Comparison of ENCODE assay signal across 1 cellular context in the genomic region with DNA sequence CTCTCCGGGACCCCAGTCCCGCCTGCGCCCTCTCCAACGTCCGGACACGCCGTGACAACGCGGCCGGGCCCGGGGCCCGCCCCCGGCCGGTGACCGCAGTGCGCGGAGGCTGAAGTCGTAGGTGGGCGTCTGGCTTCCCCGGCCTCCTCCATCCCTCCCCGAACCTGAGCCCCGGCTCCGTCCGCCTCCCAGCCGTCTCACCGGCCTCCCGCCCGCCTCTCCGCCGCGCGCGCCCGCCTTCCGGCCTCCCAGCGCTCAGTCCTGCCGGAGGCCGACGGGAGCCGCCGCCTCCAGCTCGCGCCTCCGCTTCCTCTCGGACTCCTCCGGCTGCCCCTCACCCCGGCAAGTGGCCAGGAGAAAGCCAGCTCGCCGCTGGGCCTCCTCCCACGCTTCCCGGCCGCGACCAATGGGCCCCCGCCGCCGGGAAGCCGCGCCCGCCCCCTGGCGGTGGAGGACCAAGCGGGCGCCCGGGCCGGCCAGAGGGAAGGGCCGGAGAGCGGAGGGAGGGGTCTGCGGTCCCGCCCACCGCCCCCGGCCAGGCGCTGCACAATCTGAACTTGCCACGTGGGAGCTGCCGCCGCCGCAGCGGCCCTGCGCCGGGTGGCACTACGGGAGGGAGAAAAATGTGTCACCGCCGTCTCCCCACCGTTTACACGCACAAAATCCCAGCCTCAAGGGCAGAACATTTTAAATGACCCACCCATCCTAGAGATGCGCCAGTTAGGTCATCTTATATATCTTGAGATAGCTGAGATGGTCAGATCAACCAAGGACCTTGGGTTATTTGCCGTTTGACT.
TF ChIP-seq lines count a peak whose summit lies in the region.

A gene with protein sequence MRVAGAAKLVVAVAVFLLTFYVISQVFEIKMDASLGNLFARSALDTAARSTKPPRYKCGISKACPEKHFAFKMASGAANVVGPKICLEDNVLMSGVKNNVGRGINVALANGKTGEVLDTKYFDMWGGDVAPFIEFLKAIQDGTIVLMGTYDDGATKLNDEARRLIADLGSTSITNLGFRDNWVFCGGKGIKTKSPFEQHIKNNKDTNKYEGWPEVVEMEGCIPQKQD (minus strand): TSS at position 348 of the 797 bp plus-strand sequence. CDS start 13,339 bp downstream, outside the sequence.

TF ChIP-seq in K562, 482 proteins besides CTCF, POLR2A, EP300 and RAD21 (continued from another document and continues in another):
- TF ChIP-seq, protein P1, sequence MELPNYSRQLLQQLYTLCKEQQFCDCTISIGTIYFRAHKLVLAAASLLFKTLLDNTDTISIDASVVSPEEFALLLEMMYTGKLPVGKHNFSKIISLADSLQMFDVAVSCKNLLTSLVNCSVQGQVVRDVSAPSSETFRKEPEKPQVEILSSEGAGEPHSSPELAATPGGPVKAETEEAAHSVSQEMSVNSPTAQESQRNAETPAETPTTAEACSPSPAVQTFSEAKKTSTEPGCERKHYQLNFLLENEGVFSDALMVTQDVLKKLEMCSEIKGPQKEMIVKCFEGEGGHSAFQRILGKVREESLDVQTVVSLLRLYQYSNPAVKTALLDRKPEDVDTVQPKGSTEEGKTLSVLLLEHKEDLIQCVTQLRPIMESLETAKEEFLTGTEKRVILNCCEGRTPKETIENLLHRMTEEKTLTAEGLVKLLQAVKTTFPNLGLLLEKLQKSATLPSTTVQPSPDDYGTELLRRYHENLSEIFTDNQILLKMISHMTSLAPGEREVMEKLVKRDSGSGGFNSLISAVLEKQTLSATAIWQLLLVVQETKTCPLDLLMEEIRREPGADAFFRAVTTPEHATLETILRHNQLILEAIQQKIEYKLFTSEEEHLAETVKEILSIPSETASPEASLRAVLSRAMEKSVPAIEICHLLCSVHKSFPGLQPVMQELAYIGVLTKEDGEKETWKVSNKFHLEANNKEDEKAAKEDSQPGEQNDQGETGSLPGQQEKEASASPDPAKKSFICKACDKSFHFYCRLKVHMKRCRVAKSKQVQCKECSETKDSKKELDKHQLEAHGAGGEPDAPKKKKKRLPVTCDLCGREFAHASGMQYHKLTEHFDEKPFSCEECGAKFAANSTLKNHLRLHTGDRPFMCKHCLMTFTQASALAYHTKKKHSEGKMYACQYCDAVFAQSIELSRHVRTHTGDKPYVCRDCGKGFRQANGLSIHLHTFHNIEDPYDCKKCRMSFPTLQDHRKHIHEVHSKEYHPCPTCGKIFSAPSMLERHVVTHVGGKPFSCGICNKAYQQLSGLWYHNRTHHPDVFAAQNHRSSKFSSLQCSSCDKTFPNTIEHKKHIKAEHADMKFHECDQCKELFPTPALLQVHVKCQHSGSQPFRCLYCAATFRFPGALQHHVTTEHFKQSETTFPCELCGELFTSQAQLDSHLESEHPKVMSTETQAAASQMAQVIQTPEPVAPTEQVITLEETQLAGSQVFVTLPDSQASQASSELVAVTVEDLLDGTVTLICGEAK (IDR thresholded peaks at IDR 0.05) = peak; percentile 54; the same call in 1 of the 2 replicates
- TF ChIP-seq, protein P1 (CRISPR knock-in tag; IDR thresholded peaks at IDR 0.05) = no peak
- TF ChIP-seq MYNN (IDR thresholded peaks at IDR 0.05) = 0 out of 2 replicates have a peak, but pooled peaks have one; percentile 27
- no peak for TF ChIP-seq MYNN (CRISPR knock-in tag; IDR thresholded peaks at IDR 0.05)
- TF ChIP-seq ATF1 (CRISPR knock-in tag; IDR thresholded peaks at IDR 0.05) = no peak
- TF ChIP-seq ATF1 (tag; IDR thresholded peaks at IDR 0.05) = peak; percentile 89
- TF ChIP-seq JUN (IDR thresholded peaks at IDR 0.05; ENCODE audit: borderline replicate concordance, low read depth, low read length) = peak; percentile 63
- no peak for TF ChIP-seq JUN (CRISPR knock-in tag; IDR thresholded peaks at IDR 0.05; ENCODE audit: borderline replicate concordance)
- peak; percentile 96 for TF ChIP-seq RBM22 (IDR thresholded peaks at IDR 0.05; ENCODE audit: low read depth, low read length, poor library complexity, severe bottlenecking)
- TF ChIP-seq ZBTB7A (IDR thresholded peaks at IDR 0.05; ENCODE audit: borderline replicate concordance, control insufficient read depth, low read depth, low read length) = peak; percentile 98
- TF ChIP-seq POLR2B (IDR thresholded peaks at IDR 0.05; ENCODE audit: low read depth, partially characterized antibody) = peak; percentile 93
- TF ChIP-seq TBL1XR1 (IDR thresholded peaks at IDR 0.05; ENCODE audit: low read length in 2 of 2) = peak; percentile 61 to 73
- TF ChIP-seq KDM1A (IDR thresholded peaks at IDR 0.05) = peak; percentile 97
- peak; percentile 37 for TF ChIP-seq KAT2B (IDR thresholded peaks at IDR 0.05; ENCODE audit: low read depth, low read length)
- TF ChIP-seq, protein P2, sequence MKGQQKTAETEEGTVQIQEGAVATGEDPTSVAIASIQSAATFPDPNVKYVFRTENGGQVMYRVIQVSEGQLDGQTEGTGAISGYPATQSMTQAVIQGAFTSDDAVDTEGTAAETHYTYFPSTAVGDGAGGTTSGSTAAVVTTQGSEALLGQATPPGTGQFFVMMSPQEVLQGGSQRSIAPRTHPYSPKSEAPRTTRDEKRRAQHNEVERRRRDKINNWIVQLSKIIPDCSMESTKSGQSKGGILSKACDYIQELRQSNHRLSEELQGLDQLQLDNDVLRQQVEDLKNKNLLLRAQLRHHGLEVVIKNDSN (CRISPR knock-in tag; IDR thresholded peaks at IDR 0.05) = peak; percentile 81
- peak; percentile 81; the same call in 1 of the 2 replicates for TF ChIP-seq ZNF830 (CRISPR knock-in tag; IDR thresholded peaks at IDR 0.05)
- TF ChIP-seq, protein P3, sequence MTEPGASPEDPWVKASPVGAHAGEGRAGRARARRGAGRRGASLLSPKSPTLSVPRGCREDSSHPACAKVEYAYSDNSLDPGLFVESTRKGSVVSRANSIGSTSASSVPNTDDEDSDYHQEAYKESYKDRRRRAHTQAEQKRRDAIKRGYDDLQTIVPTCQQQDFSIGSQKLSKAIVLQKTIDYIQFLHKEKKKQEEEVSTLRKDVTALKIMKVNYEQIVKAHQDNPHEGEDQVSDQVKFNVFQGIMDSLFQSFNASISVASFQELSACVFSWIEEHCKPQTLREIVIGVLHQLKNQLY (CRISPR knock-in tag; conservative IDR thresholded peaks at IDR 0.05) = no peak
- TF ChIP-seq BCOR (IDR thresholded peaks at IDR 0.05) = peak; percentile 64; the same call in 1 of the 2 replicates
- TF ChIP-seq NRF1 (conservative IDR thresholded peaks at IDR 0.05 in 1 of 2, IDR thresholded peaks at IDR 0.05 in 1 of 2) = peak; percentile 89 to 91
- TF ChIP-seq, protein P4, sequence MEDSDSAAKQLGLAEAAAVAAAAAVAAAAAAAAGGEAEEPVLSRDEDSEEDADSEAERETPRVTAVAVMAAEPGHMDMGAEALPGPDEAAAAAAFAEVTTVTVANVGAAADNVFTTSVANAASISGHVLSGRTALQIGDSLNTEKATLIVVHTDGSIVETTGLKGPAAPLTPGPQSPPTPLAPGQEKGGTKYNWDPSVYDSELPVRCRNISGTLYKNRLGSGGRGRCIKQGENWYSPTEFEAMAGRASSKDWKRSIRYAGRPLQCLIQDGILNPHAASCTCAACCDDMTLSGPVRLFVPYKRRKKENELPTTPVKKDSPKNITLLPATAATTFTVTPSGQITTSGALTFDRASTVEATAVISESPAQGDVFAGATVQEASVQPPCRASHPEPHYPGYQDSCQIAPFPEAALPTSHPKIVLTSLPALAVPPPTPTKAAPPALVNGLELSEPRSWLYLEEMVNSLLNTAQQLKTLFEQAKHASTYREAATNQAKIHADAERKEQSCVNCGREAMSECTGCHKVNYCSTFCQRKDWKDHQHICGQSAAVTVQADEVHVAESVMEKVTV (CRISPR knock-in tag; IDR thresholded peaks at IDR 0.05) = peak; percentile 62; the same call in 1 of the 2 replicates
- no peak for TF ChIP-seq BDP1 (IDR thresholded peaks at IDR 0.05; ENCODE audit: insufficient read depth, insufficient read length)
- TF ChIP-seq, protein P5, sequence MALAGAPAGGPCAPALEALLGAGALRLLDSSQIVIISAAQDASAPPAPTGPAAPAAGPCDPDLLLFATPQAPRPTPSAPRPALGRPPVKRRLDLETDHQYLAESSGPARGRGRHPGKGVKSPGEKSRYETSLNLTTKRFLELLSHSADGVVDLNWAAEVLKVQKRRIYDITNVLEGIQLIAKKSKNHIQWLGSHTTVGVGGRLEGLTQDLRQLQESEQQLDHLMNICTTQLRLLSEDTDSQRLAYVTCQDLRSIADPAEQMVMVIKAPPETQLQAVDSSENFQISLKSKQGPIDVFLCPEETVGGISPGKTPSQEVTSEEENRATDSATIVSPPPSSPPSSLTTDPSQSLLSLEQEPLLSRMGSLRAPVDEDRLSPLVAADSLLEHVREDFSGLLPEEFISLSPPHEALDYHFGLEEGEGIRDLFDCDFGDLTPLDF (CRISPR knock-in tag; IDR thresholded peaks at IDR 0.05) = peak; percentile 65; the same call in 1 of the 2 replicates
- TF ChIP-seq, protein P6, sequence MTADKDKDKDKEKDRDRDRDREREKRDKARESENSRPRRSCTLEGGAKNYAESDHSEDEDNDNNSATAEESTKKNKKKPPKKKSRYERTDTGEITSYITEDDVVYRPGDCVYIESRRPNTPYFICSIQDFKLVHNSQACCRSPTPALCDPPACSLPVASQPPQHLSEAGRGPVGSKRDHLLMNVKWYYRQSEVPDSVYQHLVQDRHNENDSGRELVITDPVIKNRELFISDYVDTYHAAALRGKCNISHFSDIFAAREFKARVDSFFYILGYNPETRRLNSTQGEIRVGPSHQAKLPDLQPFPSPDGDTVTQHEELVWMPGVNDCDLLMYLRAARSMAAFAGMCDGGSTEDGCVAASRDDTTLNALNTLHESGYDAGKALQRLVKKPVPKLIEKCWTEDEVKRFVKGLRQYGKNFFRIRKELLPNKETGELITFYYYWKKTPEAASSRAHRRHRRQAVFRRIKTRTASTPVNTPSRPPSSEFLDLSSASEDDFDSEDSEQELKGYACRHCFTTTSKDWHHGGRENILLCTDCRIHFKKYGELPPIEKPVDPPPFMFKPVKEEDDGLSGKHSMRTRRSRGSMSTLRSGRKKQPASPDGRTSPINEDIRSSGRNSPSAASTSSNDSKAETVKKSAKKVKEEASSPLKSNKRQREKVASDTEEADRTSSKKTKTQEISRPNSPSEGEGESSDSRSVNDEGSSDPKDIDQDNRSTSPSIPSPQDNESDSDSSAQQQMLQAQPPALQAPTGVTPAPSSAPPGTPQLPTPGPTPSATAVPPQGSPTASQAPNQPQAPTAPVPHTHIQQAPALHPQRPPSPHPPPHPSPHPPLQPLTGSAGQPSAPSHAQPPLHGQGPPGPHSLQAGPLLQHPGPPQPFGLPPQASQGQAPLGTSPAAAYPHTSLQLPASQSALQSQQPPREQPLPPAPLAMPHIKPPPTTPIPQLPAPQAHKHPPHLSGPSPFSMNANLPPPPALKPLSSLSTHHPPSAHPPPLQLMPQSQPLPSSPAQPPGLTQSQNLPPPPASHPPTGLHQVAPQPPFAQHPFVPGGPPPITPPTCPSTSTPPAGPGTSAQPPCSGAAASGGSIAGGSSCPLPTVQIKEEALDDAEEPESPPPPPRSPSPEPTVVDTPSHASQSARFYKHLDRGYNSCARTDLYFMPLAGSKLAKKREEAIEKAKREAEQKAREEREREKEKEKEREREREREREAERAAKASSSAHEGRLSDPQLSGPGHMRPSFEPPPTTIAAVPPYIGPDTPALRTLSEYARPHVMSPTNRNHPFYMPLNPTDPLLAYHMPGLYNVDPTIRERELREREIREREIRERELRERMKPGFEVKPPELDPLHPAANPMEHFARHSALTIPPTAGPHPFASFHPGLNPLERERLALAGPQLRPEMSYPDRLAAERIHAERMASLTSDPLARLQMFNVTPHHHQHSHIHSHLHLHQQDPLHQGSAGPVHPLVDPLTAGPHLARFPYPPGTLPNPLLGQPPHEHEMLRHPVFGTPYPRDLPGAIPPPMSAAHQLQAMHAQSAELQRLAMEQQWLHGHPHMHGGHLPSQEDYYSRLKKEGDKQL (CRISPR knock-in tag; IDR thresholded peaks at IDR 0.05; ENCODE audit: borderline replicate concordance) = peak; percentile 85
- TF ChIP-seq BRD4 (IDR thresholded peaks at IDR 0.05) = 0 out of 2 replicates have a peak, but pooled peaks have one; percentile 44
- TF ChIP-seq ZNF79 (CRISPR knock-in tag; IDR thresholded peaks at IDR 0.05; ENCODE audit: low read depth) = no peak
- TF ChIP-seq E2F3 (CRISPR knock-in tag; IDR thresholded peaks at IDR 0.05) = 0 out of 2 replicates have a peak, but pooled peaks have one; percentile 23
- TF ChIP-seq SIN3B (IDR thresholded peaks at IDR 0.05; ENCODE audit: low read depth) = peak; percentile 82
- TF ChIP-seq NBN (IDR thresholded peaks at IDR 0.05; ENCODE audit: low read depth) = peak; percentile 24; the same call in 1 of the 2 replicates
- TF ChIP-seq TRIM24 (IDR thresholded peaks at IDR 0.05) = peak in 1 of 2 experiments; percentile 30; a peak in 1 of 4 replicates
- TF ChIP-seq ZNF212 (CRISPR knock-in tag; IDR thresholded peaks at IDR 0.05) = no peak
- 0 out of 2 replicates have a peak, but pooled peaks have one; percentile 15 for TF ChIP-seq NCOA6 (IDR thresholded peaks at IDR 0.05)
- TF ChIP-seq ZNF717 (CRISPR knock-in tag; IDR thresholded peaks at IDR 0.05) = no peak
- TF ChIP-seq, protein P7, sequence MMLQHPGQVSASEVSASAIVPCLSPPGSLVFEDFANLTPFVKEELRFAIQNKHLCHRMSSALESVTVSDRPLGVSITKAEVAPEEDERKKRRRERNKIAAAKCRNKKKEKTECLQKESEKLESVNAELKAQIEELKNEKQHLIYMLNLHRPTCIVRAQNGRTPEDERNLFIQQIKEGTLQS (IDR thresholded peaks at IDR 0.05) = no peak; the same call in 1 of the 2 replicates
- TF ChIP-seq, protein P7 (CRISPR knock-in tag; conservative IDR thresholded peaks at IDR 0.05) = peak; percentile 82
